8 cellular contexts compared by ENCODE assay signal in genomic region chr11:17528181-17528691, GRCh38. TPM values are rescaled to one million over a fixed set of nuclear protein-coding genes. Genes with fewer than 3 reads are reported as not detected.
DNase-seq lines count a peak whose midpoint lies in the region; ATAC-seq, FAIRE-seq and TF ChIP-seq lines count a peak whose summit lies in the region.

No MANE protein-coding gene starts in this region.

- TF ChIP-seq CTCF in 22Rv1 (IDR thresholded peaks at IDR 0.05) (peak; percentile 89), OCI-LY3 (IDR thresholded peaks at IDR 0.05; ENCODE audit: low read depth, low read length) (peak; percentile 82), gastroesophageal sphincter (IDR thresholded peaks at IDR 0.05) (peak in 3 of 4 experiments; percentile 49 to 69 (median 50)), pancreas (IDR thresholded peaks at IDR 0.05) (peak; percentile 13 to 69 (median 50))

- TF ChIP-seq EP300 in gastroesophageal sphincter (IDR thresholded peaks at IDR 0.05), result no peak

- no peak overlapping the region for H3K27ac Mint-ChIP-seq in activated T-helper 1 cell treated with anti-CD3 and anti-CD28 coated beads, Interleukin-12 subunit alpha, Interleukin-12 subunit beta, Interleukin-2, Interleukin-4 antibody, amounts not matched to agents 30 ng/mL and 10 ng/mL and 1 ng/mL, durations not matched to agents 14 hours and 24 hours and 36 hours

- H3K79me2 ChIP-seq in OCI-LY3 (ENCODE audit: low read length), result no peaks in the 10 kb centered on the region

- no peak for FAIRE-seq in pancreas (lab: Jason Lieb, UNC)

- no peak overlapping the region for H3K4me3 ChIP-seq in OCI-LY3 (ENCODE audit: low read length)
- no peak overlapping the region for H3K4me3 ChIP-seq in gastroesophageal sphincter
- H3K4me3 ChIP-seq in pancreas, result no peak overlapping the region

- H3K36me3 ChIP-seq in OCI-LY3 (replicated peaks; ENCODE audit: low read depth, low read length) (no peaks in the 10 kb centered on the region), gastroesophageal sphincter (no peaks in the 10 kb centered on the region), pancreas (no peaks in the 10 kb centered on the region)

- no peaks in the 10 kb centered on the region for H4K20me1 ChIP-seq in OCI-LY3 (ENCODE audit: insufficient read depth, low read length)

- H3K9me3 ChIP-seq in OCI-LY3 (ENCODE audit: insufficient read depth, low read length) (no peaks in the 10 kb centered on the region), gastroesophageal sphincter (no peaks in the 10 kb centered on the region), pancreas (no peaks in the 10 kb centered on the region)

- no peak overlapping the region for H3K27ac ChIP-seq in 22Rv1
- H3K27ac ChIP-seq in OCI-LY3 (ENCODE audit: low read length), result no peak overlapping the region
- H3K27ac ChIP-seq in gastroesophageal sphincter, result no peak overlapping the region
- H3K27ac ChIP-seq in pancreas, result no peak overlapping the region

- no peaks in the 10 kb centered on the region for H3K9me3 Mint-ChIP-seq in activated T-helper 1 cell treated with anti-CD3 and anti-CD28 coated beads, Interleukin-12 subunit alpha, Interleukin-12 subunit beta, Interleukin-2, Interleukin-4 antibody, amounts not matched to agents 30 ng/mL and 10 ng/mL and 1 ng/mL, durations not matched to agents 14 hours and 24 hours and 36 hours

- H3K36me3 Mint-ChIP-seq in activated T-helper 1 cell treated with anti-CD3 and anti-CD28 coated beads, Interleukin-12 subunit alpha, Interleukin-12 subunit beta, Interleukin-2, Interleukin-4 antibody, amounts not matched to agents 30 ng/mL and 10 ng/mL and 1 ng/mL, durations not matched to agents 14 hours and 24 hours and 36 hours (ENCODE audit: low read depth), result no peaks in the 10 kb centered on the region

- no peak overlapping the region for H3K4me2 ChIP-seq in OCI-LY3 (ENCODE audit: low read length)

- no peak overlapping the region for H2AFZ ChIP-seq in OCI-LY3 (ENCODE audit: low read depth, low read length)

- no peaks in the 10 kb centered on the region for H3K4me1 Mint-ChIP-seq in activated T-helper 1 cell treated with anti-CD3 and anti-CD28 coated beads, Interleukin-12 subunit alpha, Interleukin-12 subunit beta, Interleukin-2, Interleukin-4 antibody, amounts not matched to agents 30 ng/mL and 10 ng/mL and 1 ng/mL, durations not matched to agents 14 hours and 24 hours and 36 hours (ENCODE audit: low read depth)

- H3K4me1 ChIP-seq in OCI-LY3 (ENCODE audit: low read length) (no peaks in the 10 kb centered on the region), gastroesophageal sphincter (no peaks in the 10 kb centered on the region), pancreas (no peaks in the 10 kb centered on the region)

- peak; percentile 3 for DNase-seq in activated T-helper 1 cell treated with anti-CD3 and anti-CD28 coated beads, Interleukin-12 subunit alpha, Interleukin-12 subunit beta, Interleukin-2, Interleukin-4 antibody, amounts not matched to agents 30 ng/mL and 10 ng/mL and 1 ng/mL, durations not matched to agents 14 hours and 24 hours and 36 hours (ENCODE audit: low spot score)
- peak in 4 of 6 donors; percentile 19 to 77 (median 56) for DNase-seq in pancreas

- WGBS in gastroesophageal sphincter (ENCODE audit: low coverage in 1 of 2), 2 donors, result 0% methylated on average over 2 of the region's 9 CpGs; no CpG with 5 or more reads in 1 of the 2 donors
- 46 to 58% methylated on average over 9 of the region's 9 CpGs for WGBS in pancreas, 2 donors

- H3K27me3 ChIP-seq in OCI-LY3 (ENCODE audit: low read depth, low read length) (peaks cover 27% of the 10 kb centered on the region), gastroesophageal sphincter (peaks cover 34% of the 10 kb centered on the region), pancreas (no peaks in the 10 kb centered on the region)

- no peaks in the 10 kb centered on the region for H3K27me3 Mint-ChIP-seq in activated T-helper 1 cell treated with anti-CD3 and anti-CD28 coated beads, Interleukin-12 subunit alpha, Interleukin-12 subunit beta, Interleukin-2, Interleukin-4 antibody, amounts not matched to agents 30 ng/mL and 10 ng/mL and 1 ng/mL, durations not matched to agents 14 hours and 24 hours and 36 hours (ENCODE audit: insufficient read depth)

- ATAC-seq in GM18498 (IDR thresholded peaks at IDR 0.05; ENCODE audit: unreplicated experiment), result peak; percentile 84
- peak; percentile 73 for ATAC-seq in HG03460 (IDR thresholded peaks at IDR 0.05; ENCODE audit: unreplicated experiment)
- peak; percentile 47 for ATAC-seq in gastroesophageal sphincter
- ATAC-seq in pancreas, result peak; percentile 67 to 95 (median 86)
- ATAC-seq in GM19328 (IDR thresholded peaks at IDR 0.05; ENCODE audit: unreplicated experiment), result no peak

- no peak overlapping the region for H3K9ac ChIP-seq in OCI-LY3 (ENCODE audit: low read length)

- H3K4me3 Mint-ChIP-seq in activated T-helper 1 cell treated with anti-CD3 and anti-CD28 coated beads, Interleukin-12 subunit alpha, Interleukin-12 subunit beta, Interleukin-2, Interleukin-4 antibody, amounts not matched to agents 30 ng/mL and 10 ng/mL and 1 ng/mL, durations not matched to agents 14 hours and 24 hours and 36 hours, result no peak overlapping the region

- intact Hi-C loops in activated T-helper 1 cell treated with anti-CD3 and anti-CD28 coated beads, Interleukin-12 subunit alpha, Interleukin-12 subunit beta, Interleukin-2, Interleukin-4 antibody, amounts not matched to agents 30 ng/mL and 10 ng/mL and 1 ng/mL, durations not matched to agents 14 hours and 24 hours and 36 hours (cut with micrococcal nuclease), result loop anchor here (1.0 kb wide), 2 partner anchors 144 to 298 kb away; no protein-coding TSS in a partner anchor
- intact Hi-C loops in pancreas (cut with DNase I), result no loop called here

- no peak for TF ChIP-seq POLR2A in gastroesophageal sphincter (IDR thresholded peaks at IDR 0.05)

RNA-seq across cellular contexts. Expression of gene USH1C, which starts 16.0 kb away (rescaled TPM):
- not detected in 2 replicates for total RNA-seq in activated T-helper 1 cell treated with anti-CD3 and anti-CD28 coated beads, Interleukin-12 subunit alpha, Interleukin-12 subunit beta, Interleukin-2, Interleukin-4 antibody, amounts not matched to agents 30 ng/mL and 10 ng/mL and 1 ng/mL, durations not matched to agents 14 hours and 24 hours and 36 hours
- total RNA-seq in gastroesophageal sphincter (1 to 10 TPM in 1 of 4 donors, not detected in 3; 1.1 TPM), pancreas (1 to 10 TPM; 3.5 to 9.8 (median 7.6) TPM)
- polyA plus RNA-seq in pancreas, result 10 to 100 TPM; 10.1 to 44.3 TPM

RNA-seq across cellular contexts. Expression of gene OTOG, which starts 18.8 kb away (rescaled TPM):
- not detected in 2 replicates for total RNA-seq in activated T-helper 1 cell treated with anti-CD3 and anti-CD28 coated beads, Interleukin-12 subunit alpha, Interleukin-12 subunit beta, Interleukin-2, Interleukin-4 antibody, amounts not matched to agents 30 ng/mL and 10 ng/mL and 1 ng/mL, durations not matched to agents 14 hours and 24 hours and 36 hours
- total RNA-seq in gastroesophageal sphincter (not detected), pancreas (not detected)
- not detected for polyA plus RNA-seq in pancreas

RNA-seq across cellular contexts. Expression of gene ABCC8, which starts 51.6 kb away (rescaled TPM):
- total RNA-seq in activated T-helper 1 cell treated with anti-CD3 and anti-CD28 coated beads, Interleukin-12 subunit alpha, Interleukin-12 subunit beta, Interleukin-2, Interleukin-4 antibody, amounts not matched to agents 30 ng/mL and 10 ng/mL and 1 ng/mL, durations not matched to agents 14 hours and 24 hours and 36 hours, result 0.31 TPM in 1 of 2 replicates, not detected in the other
- total RNA-seq in gastroesophageal sphincter, result 1 to 10 TPM in 1 of 4 donors, under 1 TPM in 2, not detected in 1; 0.23 to 1.9 (median 0.62) TPM
- 10 to 100 TPM; 14.9 to 77.3 (median 38.4) TPM for total RNA-seq in pancreas
- polyA plus RNA-seq in pancreas, result 100 to 1,000 TPM; 196 to 917 TPM

Comparison
In these comparisons a context has a peak if more than half of its experiments do, and no peak if none do; other contexts are left out.
1. RNA of gene ABCC8, which starts 51.6 kb away (total RNA-seq): 14.9 to 77.3 TPM in pancreas; 0.23 to 1.9 TPM in gastroesophageal sphincter and 0.31 TPM in activated T-helper 1 cell treated with anti-CD3 and anti-CD28 coated beads, Interleukin-12 subunit alpha, Interleukin-12 subunit beta, Interleukin-2, Interleukin-4 antibody, amounts not matched to agents 30 ng/mL and 10 ng/mL and 1 ng/mL, durations not matched to agents 14 hours and 24 hours and 36 hours; every median in the first group is over 4 times any median in the second.
2. Peak in every context shown above with its lines, with median percentiles within 50 percentile points of each other: CTCF ChIP-seq.